In the genomic region with DNA sequence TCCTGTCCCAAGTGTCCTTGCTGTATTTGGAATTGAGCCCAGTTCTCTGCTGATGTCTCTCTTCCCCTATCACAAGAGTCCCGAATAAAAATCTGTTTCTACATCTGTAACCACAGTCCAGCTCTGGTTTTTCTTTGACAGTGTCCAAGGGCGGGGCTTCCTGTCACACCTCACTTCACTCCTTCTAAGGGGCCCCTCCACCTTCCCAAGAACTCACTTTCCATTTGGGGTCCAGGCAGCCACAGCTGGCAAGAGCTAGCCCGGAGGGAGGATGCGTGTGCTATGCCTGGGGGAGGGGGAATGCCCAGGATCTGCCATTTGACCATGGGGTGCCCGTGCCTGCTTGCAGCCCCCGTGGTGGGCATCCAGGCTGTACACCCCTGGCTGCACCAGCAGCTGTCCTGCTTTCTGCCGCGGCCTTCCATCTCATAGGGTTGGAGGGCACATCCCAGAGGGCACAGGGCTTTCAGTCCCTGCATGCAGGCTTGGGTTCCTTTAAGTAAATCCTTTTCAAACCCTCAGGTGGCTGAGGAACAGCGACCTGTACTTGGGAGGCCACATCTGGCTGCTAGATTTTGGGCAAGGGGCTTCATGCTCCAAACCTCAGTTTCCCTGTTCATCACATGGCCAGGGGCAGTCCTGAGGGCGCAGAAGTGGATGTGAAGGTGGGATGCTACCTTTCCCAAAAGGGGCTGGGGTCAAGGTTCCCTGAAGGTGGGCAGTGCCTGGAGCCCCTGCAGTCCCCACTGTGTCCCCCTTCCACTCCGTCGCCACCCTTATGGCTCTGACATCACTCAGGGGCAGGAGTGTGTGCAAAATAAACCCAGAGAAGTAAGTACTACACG, we compare ENCODE assay signal across 9 cellular contexts. TPM values are rescaled to one million over a fixed set of nuclear protein-coding genes. Genes with fewer than 3 reads are reported as not detected.
DNase-seq lines count a peak whose midpoint lies in the region; ATAC-seq and TF ChIP-seq lines count a peak whose summit lies in the region.
"Had no signal": no experiment of that assay in that cellular context is flagged by ENCODE, and none has a peak within 500 bp of the region (broad histone marks: within the 10 kb centered on the region; RNA-seq: fewer than 3 reads in every experiment).

No MANE protein-coding gene starts in this region.

- no peaks in the 10 kb centered on the region for H3K27me3 ChIP-seq in vagina

- H3K9me3 Mint-ChIP-seq in activated naive CD4-positive, alpha-beta T cell treated with anti-CD3 and anti-CD28 coated beads, Interleukin-2, amount 50 U/mL, for 72 hours, result peaks cover 0 to 34% of the 10 kb centered on the region in 2 donors

- peaks cover 46% of the 10 kb centered on the region for H3K4me1 ChIP-seq in vagina

- peak overlapping the region; percentile 99 for H3K27ac ChIP-seq in vagina

- intact Hi-C loops in cardiac septum (cut with DNase I), result loop anchor here (10.0 kb wide), 1 partner anchor 481 kb away; a partner anchor contains a TSS
- intact Hi-C loops in left cardiac atrium (cut with DNase I), result no loop called here
- intact Hi-C loops in vagina (cut with DNase I), result no loop called here

- H3K27ac Mint-ChIP-seq in activated naive CD4-positive, alpha-beta T cell treated with anti-CD3 and anti-CD28 coated beads, Interleukin-2, amount 50 U/mL, for 72 hours, result peak overlapping the region; percentile 89 to 90

- H3K36me3 ChIP-seq in vagina, result no peaks in the 10 kb centered on the region

- TF ChIP-seq POLR2A in vagina (IDR thresholded peaks at IDR 0.05), result no peak

- ATAC-seq in left cardiac atrium (no peak), GM21381 (IDR thresholded peaks at IDR 0.05; ENCODE audit: unreplicated experiment) (no peak)
- no peak for ATAC-seq in activated naive CD4-positive, alpha-beta T cell treated with anti-CD3 and anti-CD28 coated beads, Interleukin-2, amount 50 U/mL, for 72 hours

- H3K4me3 ChIP-seq in vagina, result no peak overlapping the region

- TF ChIP-seq CTCF in vagina (IDR thresholded peaks at IDR 0.05), result no peak

- DNase-seq in cardiac septum (ENCODE audit: low spot score), result peak; percentile 66
- DNase-seq in left cardiac atrium, result no peak
- peak in 1 of 2 donors; percentile 54 for DNase-seq in activated naive CD4-positive, alpha-beta T cell treated with anti-CD3 and anti-CD28 coated beads, Interleukin-2, amount 50 U/mL, for 72 hours (ENCODE audit: low spot score in 2 of 2)
- DNase-seq in mesenteric fat pad (ENCODE audit: low spot score), result peak; percentile 85
- no peak for DNase-seq in vagina (ENCODE audit: extremely low spot score in 2 of 2)
- DNase-seq in DMS153 treated with DMSO at 0.1 percent for 48 hours (lab: John Stamatoyannopoulos, UW; ENCODE audit: unreplicated experiment), result no peak
- DNase-seq in OCI-M2 (lab: John Stamatoyannopoulos, UW; ENCODE audit: unreplicated experiment), result no peak
- DNase-seq: stimulated activated CD4-positive, alpha-beta T cell treated with anti-CD3 and anti-CD28 coated beads, Interleukin-4, amount 100 ng/mL, for 1 hour had no signal

- H3K9me3 ChIP-seq in vagina, result peaks cover 7% of the 10 kb centered on the region

- peaks cover 17 to 51% of the 10 kb centered on the region in 2 donors for H3K36me3 Mint-ChIP-seq in activated naive CD4-positive, alpha-beta T cell treated with anti-CD3 and anti-CD28 coated beads, Interleukin-2, amount 50 U/mL, for 72 hours

RNA-seq across cellular contexts. Expression of a gene that starts 2.3 kb away (rescaled TPM):
- 45.1 TPM for total RNA-seq in cardiac septum
- 10 to 100 TPM; 20.2 to 26.3 TPM for total RNA-seq in left cardiac atrium
- total RNA-seq in activated naive CD4-positive, alpha-beta T cell treated with anti-CD3 and anti-CD28 coated beads, Interleukin-2, amount 50 U/mL, for 72 hours, result 10 to 100 TPM; 58.1 to 82.6 TPM
- total RNA-seq in mesenteric fat pad, result 38.9 TPM
- total RNA-seq in vagina, result 63.3 TPM

RNA-seq across cellular contexts. Expression of a gene that starts 35.2 kb away (rescaled TPM):
- total RNA-seq in cardiac septum, result 1.1 TPM
- total RNA-seq in left cardiac atrium, result 1 to 10 TPM; 1.6 to 2.4 TPM
- 10 to 100 TPM; 70.7 to 81.9 TPM for total RNA-seq in activated naive CD4-positive, alpha-beta T cell treated with anti-CD3 and anti-CD28 coated beads, Interleukin-2, amount 50 U/mL, for 72 hours
- total RNA-seq in mesenteric fat pad, result 2.0 TPM
- 25.0 TPM for total RNA-seq in vagina

RNA-seq across cellular contexts. Expression of a gene that starts 40.4 kb away (rescaled TPM):
- total RNA-seq in cardiac septum (46.4 TPM), left cardiac atrium (10 to 100 TPM; 38.4 to 45.9 TPM), mesenteric fat pad (58.8 TPM), vagina (78.6 TPM)
- 10 to 100 TPM; 81.0 to 84.8 TPM for total RNA-seq in activated naive CD4-positive, alpha-beta T cell treated with anti-CD3 and anti-CD28 coated beads, Interleukin-2, amount 50 U/mL, for 72 hours

Comparison
In these comparisons a context has a peak if more than half of its experiments do, and no peak if none do; other contexts are left out.
1. DNase-seq: peak in cardiac septum (single experiment) and mesenteric fat pad (single experiment); none in left cardiac atrium (single experiment), vagina (0 of 2), DMS153 treated with DMSO at 0.1 percent for 48 hours (single experiment) and OCI-M2 (single experiment).